ENCODE assay signal across 35 cellular contexts in the genomic region with DNA sequence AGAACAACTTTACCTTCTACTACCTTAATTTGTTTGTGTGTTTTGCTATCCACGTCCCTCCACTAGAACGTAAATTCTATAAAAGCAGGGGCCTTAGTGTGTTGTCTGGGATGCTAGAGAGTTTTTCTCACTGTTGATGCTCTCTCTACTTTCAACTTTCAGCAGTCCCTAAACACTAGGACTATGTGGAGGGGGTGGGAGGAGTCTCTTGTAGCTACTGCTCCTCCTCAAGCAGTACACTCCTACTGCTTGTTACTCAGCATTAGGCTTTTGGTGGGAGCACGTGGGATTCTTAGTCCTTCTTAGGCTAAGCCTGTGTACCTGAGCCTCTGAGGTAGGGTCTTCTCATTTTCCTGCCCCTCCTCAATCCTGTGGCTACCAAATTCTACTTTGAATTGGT. TPM values are rescaled to one million over a fixed set of nuclear protein-coding genes. Genes with fewer than 3 reads are reported as not detected.
"Had no signal": no experiment of that assay in that cellular context is flagged by ENCODE, and none has a peak within 500 bp of the region (broad histone marks: within the 10 kb centered on the region; RNA-seq: fewer than 3 reads in every experiment).

No MANE protein-coding gene starts in this region.

- H3K27me3 Mint-ChIP-seq: brain had no signal

- H3K4me1 Mint-ChIP-seq: activated CD4-positive, alpha-beta T cell treated with anti-CD3 and anti-CD28 coated beads for 36 hours; activated CD4-positive, alpha-beta T cell treated with anti-CD3 and anti-CD28 coated beads, Interleukin-2, amount 10 ng/mL, durations not matched to agents 24 days and 14 days; activated CD8-positive, alpha-beta memory T cell treated with anti-CD3 and anti-CD28 coated beads, Interleukin-2, amount 10 ng/mL, durations not matched to agents 7 days and 5 days; activated naive CD8-positive, alpha-beta T cell treated with anti-CD3 and anti-CD28 coated beads, Interleukin-2, amount 10 ng/mL, durations not matched to agents 7 days and 5 days; brain; central memory CD8-positive, alpha-beta T cell; T-helper 17 cell had no signal

- H3K4me3 Mint-ChIP-seq: activated CD4-positive, alpha-beta memory T cell treated with anti-CD3 and anti-CD28 coated beads for 36 hours; activated CD4-positive, alpha-beta T cell treated with anti-CD3 and anti-CD28 coated beads for 36 hours; activated CD4-positive, alpha-beta T cell treated with anti-CD3 and anti-CD28 coated beads, Interleukin-2, amount 10 ng/mL, durations not matched to agents 24 days and 14 days; activated CD8-positive, alpha-beta memory T cell treated with anti-CD3 and anti-CD28 coated beads, Interleukin-2, amount 10 ng/mL, durations not matched to agents 7 days and 5 days; activated CD8-positive, alpha-beta T cell treated with anti-CD3 and anti-CD28 coated beads, Interleukin-2, amount 10 ng/mL, durations not matched to agents 7 days and 5 days; activated naive CD4-positive, alpha-beta T cell treated with anti-CD3 and anti-CD28 coated beads for 36 hours; activated naive CD8-positive, alpha-beta T cell treated with anti-CD3 and anti-CD28 coated beads, Interleukin-2, amount 10 ng/mL, durations not matched to agents 7 days and 5 days; activated T-helper 1 cell treated with anti-CD3 and anti-CD28 coated beads, Interleukin-12 subunit alpha, Interleukin-12 subunit beta, Interleukin-2, Interleukin-4 antibody, amounts not matched to agents 30 ng/mL and 10 ng/mL and 1 ng/mL, durations not matched to agents 14 hours and 24 hours and 36 hours; brain; central memory CD8-positive, alpha-beta T cell; effector memory CD8-positive, alpha-beta T cell; T-helper 17 cell; T-helper 2 cell treated with Interferon-gamma antibody and Interleukin-4, amounts not matched to agents 5 μg/mL and 100 μg/mL, for 36 hours had no signal

- H3K9me3 Mint-ChIP-seq: activated CD4-positive, alpha-beta T cell treated with anti-CD3 and anti-CD28 coated beads, Interleukin-2, amount 10 ng/mL, durations not matched to agents 24 days and 14 days; activated T-helper 1 cell treated with anti-CD3 and anti-CD28 coated beads, Interleukin-12 subunit alpha, Interleukin-12 subunit beta, Interleukin-2, Interleukin-4 antibody, amounts not matched to agents 30 ng/mL and 10 ng/mL and 1 ng/mL, durations not matched to agents 14 hours and 24 hours and 36 hours had no signal

- H3K4me1 ChIP-seq: ascending aorta, esophagus muscularis mucosa, foreskin keratinocyte, gastrocnemius medialis, heart left ventricle had no signal

- H3K36me3 Mint-ChIP-seq: activated CD4-positive, alpha-beta memory T cell treated with anti-CD3 and anti-CD28 coated beads for 36 hours; activated CD8-positive, alpha-beta memory T cell treated with anti-CD3 and anti-CD28 coated beads, Interleukin-2, amount 10 ng/mL, durations not matched to agents 7 days and 5 days; activated naive CD8-positive, alpha-beta T cell treated with anti-CD3 and anti-CD28 coated beads, Interleukin-2, amount 10 ng/mL, durations not matched to agents 7 days and 5 days had no signal

- DNase-seq: activated CD4-positive, alpha-beta memory T cell treated with anti-CD3 and anti-CD28 coated beads for 36 hours; activated CD4-positive, alpha-beta T cell treated with anti-CD3 and anti-CD28 coated beads for 36 hours; activated CD4-positive, alpha-beta T cell treated with anti-CD3 and anti-CD28 coated beads, Interleukin-2, amount 10 ng/mL, durations not matched to agents 24 days and 14 days; activated CD4-positive, CD25-positive, alpha-beta regulatory T cell; activated CD4-positive, CD25-positive, alpha-beta regulatory T cell treated with anti-CD3 and anti-CD28 coated beads, Interleukin-2, amount 50 U/mL, for 72 hours; activated CD8-positive, alpha-beta memory T cell treated with anti-CD3 and anti-CD28 coated beads, Interleukin-2, amount 10 ng/mL, durations not matched to agents 7 days and 5 days; activated CD8-positive, alpha-beta memory T cell treated with anti-CD3 and anti-CD28 coated beads, Interleukin-2, amount 50 U/mL, for 4 hours; activated CD8-positive, alpha-beta T cell treated with anti-CD3 and anti-CD28 coated beads, Interleukin-2, amount 10 ng/mL, durations not matched to agents 7 days and 5 days; activated effector memory CD4-positive, alpha-beta T cell treated with anti-CD3 and anti-CD28 coated beads, Interleukin-2, amount 50 U/mL, for 16 hours; activated naive CD4-positive, alpha-beta T cell treated with anti-CD3 and anti-CD28 coated beads for 36 hours; activated naive CD8-positive, alpha-beta T cell treated with anti-CD3 and anti-CD28 coated beads, Interleukin-2, amount 10 ng/mL, durations not matched to agents 7 days and 5 days; activated T-cell treated with anti-CD3 and anti-CD28 coated beads, Interleukin-2, amount 50 U/mL, for 1 hour; activated T-cell treated with anti-CD3 and anti-CD28 coated beads, Interleukin-2, amount 50 U/mL, for 48 hours; cortex of kidney; dermis blood vessel endothelial cell; effector CD4-positive, alpha-beta T cell; effector memory CD8-positive, alpha-beta T cell; erythroblast; foreskin keratinocyte; gastrocnemius medialis; glutamatergic neuron; heart left ventricle; T-helper 1 cell; T-helper 17 cell; T1000; WERI-Rb-1 had no signal

- H3K27ac Mint-ChIP-seq: activated CD4-positive, alpha-beta memory T cell treated with anti-CD3 and anti-CD28 coated beads for 36 hours; activated CD4-positive, alpha-beta T cell treated with anti-CD3 and anti-CD28 coated beads for 36 hours; activated CD4-positive, alpha-beta T cell treated with anti-CD3 and anti-CD28 coated beads, Interleukin-2, amount 10 ng/mL, durations not matched to agents 24 days and 14 days; activated CD8-positive, alpha-beta memory T cell treated with anti-CD3 and anti-CD28 coated beads, Interleukin-2, amount 10 ng/mL, durations not matched to agents 7 days and 5 days; activated CD8-positive, alpha-beta T cell treated with anti-CD3 and anti-CD28 coated beads, Interleukin-2, amount 10 ng/mL, durations not matched to agents 7 days and 5 days; activated naive CD4-positive, alpha-beta T cell treated with anti-CD3 and anti-CD28 coated beads for 36 hours; activated naive CD4-positive, alpha-beta T cell treated with anti-CD3 and anti-CD28 coated beads, Interleukin-2, amount 50 U/mL, for 72 hours; activated naive CD8-positive, alpha-beta T cell treated with anti-CD3 and anti-CD28 coated beads, Interleukin-2, amount 10 ng/mL, durations not matched to agents 7 days and 5 days; activated T-helper 1 cell treated with anti-CD3 and anti-CD28 coated beads, Interleukin-12 subunit alpha, Interleukin-12 subunit beta, Interleukin-2, Interleukin-4 antibody, amounts not matched to agents 30 ng/mL and 10 ng/mL and 1 ng/mL, durations not matched to agents 14 hours and 24 hours and 36 hours; activated T-helper 2 cell treated with anti-CD3 and anti-CD28 coated beads, Interferon-gamma antibody, Interleukin-2, Interleukin-4, amounts not matched to agents 10 μg/mL and 5 μg/mL and 100 μg/mL, durations not matched to agents 14 hours and 24 hours and 36 hours; brain; effector memory CD8-positive, alpha-beta T cell; T-helper 17 cell; T-helper 2 cell treated with Interferon-gamma antibody and Interleukin-4, amounts not matched to agents 5 μg/mL and 100 μg/mL, for 36 hours had no signal

- H3K4me3 ChIP-seq: ascending aorta, esophagus muscularis mucosa, gastrocnemius medialis, heart left ventricle had no signal

- H3K27ac ChIP-seq: ascending aorta, esophagus muscularis mucosa, foreskin keratinocyte, gastrocnemius medialis, heart left ventricle, WERI-Rb-1 had no signal

- ATAC-seq: activated CD4-positive, alpha-beta T cell treated with anti-CD3 and anti-CD28 coated beads for 36 hours; activated CD8-positive, alpha-beta memory T cell treated with anti-CD3 and anti-CD28 coated beads, Interleukin-2, amount 10 ng/mL, durations not matched to agents 7 days and 5 days; activated CD8-positive, alpha-beta T cell treated with anti-CD3 and anti-CD28 coated beads, Interleukin-2, amount 10 ng/mL, durations not matched to agents 7 days and 5 days; activated naive CD4-positive, alpha-beta T cell treated with anti-CD3 and anti-CD28 coated beads, Interleukin-2, amount 50 U/mL, for 72 hours; effector memory CD8-positive, alpha-beta T cell; foreskin keratinocyte; gastrocnemius medialis; heart left ventricle; T-helper 17 cell had no signal

- H3K36me3 ChIP-seq: ascending aorta, esophagus muscularis mucosa, gastrocnemius medialis, heart left ventricle, WERI-Rb-1 had no signal

- H3K27me3 ChIP-seq: ascending aorta, esophagus muscularis mucosa, gastrocnemius medialis, heart left ventricle had no signal

RNA-seq across cellular contexts. Expression of a gene that starts 56.3 kb away (rescaled TPM):
- total RNA-seq: activated CD4-positive, alpha-beta T cell treated with anti-CD3 and anti-CD28 coated beads, Interleukin-2, amount 10 ng/mL, durations not matched to agents 24 days and 14 days; activated CD8-positive, alpha-beta memory T cell treated with anti-CD3 and anti-CD28 coated beads for 36 hours; activated T-helper 1 cell treated with anti-CD3 and anti-CD28 coated beads, Interleukin-12 subunit alpha, Interleukin-12 subunit beta, Interleukin-2, Interleukin-4 antibody, amounts not matched to agents 30 ng/mL and 10 ng/mL and 1 ng/mL, durations not matched to agents 14 hours and 24 hours and 36 hours; activated T-helper 2 cell treated with anti-CD3 and anti-CD28 coated beads, Interferon-gamma antibody, Interleukin-2, Interleukin-4, amounts not matched to agents 10 μg/mL and 5 μg/mL and 100 μg/mL, durations not matched to agents 14 hours and 24 hours and 36 hours; foreskin keratinocyte had no signal
- polyA plus RNA-seq: foreskin keratinocyte had no signal
